Comparison of ENCODE assay signal across 8 cellular contexts in the genomic region with DNA sequence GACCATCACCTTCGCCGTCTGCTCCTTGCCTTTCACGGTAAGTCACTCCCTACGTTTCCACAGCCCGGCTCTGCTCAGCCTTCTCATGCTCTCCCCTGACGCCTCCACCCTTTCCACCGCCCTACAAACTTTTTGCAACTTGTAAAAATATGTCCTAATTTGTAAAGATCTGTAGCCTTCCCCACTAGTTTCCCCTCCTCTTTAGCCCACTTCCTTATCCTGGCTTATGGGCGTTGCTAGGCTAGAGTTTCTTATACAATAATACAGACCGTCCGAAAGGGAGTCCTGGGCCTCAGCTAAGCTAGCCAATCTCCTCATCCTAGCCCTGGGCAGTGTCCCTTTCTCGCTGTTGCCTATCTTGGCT. TPM values are rescaled to one million over a fixed set of nuclear protein-coding genes. Genes with fewer than 3 reads are reported as not detected.
DNase-seq lines count a peak whose midpoint lies in the region; ATAC-seq and TF ChIP-seq lines count a peak whose summit lies in the region.
"Had no signal": no experiment of that assay in that cellular context is flagged by ENCODE, and none has a peak within 500 bp of the region (broad histone marks: within the 10 kb centered on the region; RNA-seq: fewer than 3 reads in every experiment).

No MANE protein-coding gene starts in this region.

- TF ChIP-seq POLR2A in stomach (IDR thresholded peaks at IDR 0.05) (no peak), thyroid gland (IDR thresholded peaks at IDR 0.05) (no peak)

- H3K9me3 ChIP-seq in iPS-18c (ENCODE audit: control insufficient read depth, insufficient read depth, low read length): no peaks in the 10 kb centered on the region
- no peaks in the 10 kb centered on the region for H3K9me3 ChIP-seq in stomach
- H3K9me3 ChIP-seq in thyroid gland: no peaks in the 10 kb centered on the region

- H3K36me3 ChIP-seq in stomach (no peaks in the 10 kb centered on the region), thyroid gland (no peaks in the 10 kb centered on the region)

- H3K4me3 Mint-ChIP-seq in activated T-helper 2 cell treated with anti-CD3 and anti-CD28 coated beads, Interferon-gamma antibody, Interleukin-2, Interleukin-4, amounts not matched to agents 10 μg/mL and 5 μg/mL and 100 μg/mL, durations not matched to agents 14 hours and 24 hours and 36 hours (ENCODE audit: low read depth): peak overlapping the region; percentile 100

- H3K27me3 ChIP-seq in stomach (peaks cover 0 to 23% (median 7%) of the 10 kb centered on the region in 3 donors), thyroid gland (peaks cover 12% of the 10 kb centered on the region)

- peaks cover 64% of the 10 kb centered on the region for H3K4me1 Mint-ChIP-seq in activated T-helper 2 cell treated with anti-CD3 and anti-CD28 coated beads, Interferon-gamma antibody, Interleukin-2, Interleukin-4, amounts not matched to agents 10 μg/mL and 5 μg/mL and 100 μg/mL, durations not matched to agents 14 hours and 24 hours and 36 hours (ENCODE audit: low read depth)

- H3K9me3 Mint-ChIP-seq in activated T-helper 2 cell treated with anti-CD3 and anti-CD28 coated beads, Interferon-gamma antibody, Interleukin-2, Interleukin-4, amounts not matched to agents 10 μg/mL and 5 μg/mL and 100 μg/mL, durations not matched to agents 14 hours and 24 hours and 36 hours: no peaks in the 10 kb centered on the region

- TF ChIP-seq EP300 in stomach (IDR thresholded peaks at IDR 0.05): no peak

- peak overlapping the region; percentile 34 for H3K4me3 ChIP-seq in iPS-18c (ENCODE audit: insufficient read depth, low read depth, low read length)
- peak overlapping the region; percentile 64 to 86 (median 70) for H3K4me3 ChIP-seq in stomach
- peak overlapping the region in 1 of 3 donors; percentile 34 for H3K4me3 ChIP-seq in thyroid gland (replicated peaks in 1 of 3)

- H3K4me1 ChIP-seq in stomach: peaks cover 20 to 91% (median 54%) of the 10 kb centered on the region in 4 donors
- H3K4me1 ChIP-seq in thyroid gland: peaks cover 9 to 25% of the 10 kb centered on the region in 2 donors

- H3K27ac ChIP-seq in stomach (peak overlapping the region; percentile 78 to 94 (median 88)), thyroid gland (peak overlapping the region in 1 of 3 donors; percentile 23)

- in situ Hi-C loops in ACHN (cut with HindIII; ENCODE audit: low pct_ligation_motif_present, low pct_unique_long_range_greater_than_20kb, low sequenced_read_pairs): no loop called here

- intact Hi-C loops in activated T-helper 2 cell treated with anti-CD3 and anti-CD28 coated beads, Interferon-gamma antibody, Interleukin-2, Interleukin-4, amounts not matched to agents 10 μg/mL and 5 μg/mL and 100 μg/mL, durations not matched to agents 14 hours and 24 hours and 36 hours (cut with micrococcal nuclease): loop anchor here (1.0 to 10.0 kb wide), 3 partner anchors 88 to 379 kb away; partner anchors contain the start of genes ERO1A, GPR137C and TXNDC16
- intact Hi-C loops in stomach (cut with DNase I; ENCODE audit: low total_unique reads): no loop called here
- intact Hi-C loops in thyroid gland (cut with DNase I): no loop called here

- WGBS in stomach, 5 donors: 5 to 15% (median 7%) methylated on average over 11 of the region's 11 CpGs
- 33 to 38% methylated on average over 11 of the region's 11 CpGs for WGBS in thyroid gland, 2 donors

- TF ChIP-seq CTCF in stomach (IDR thresholded peaks at IDR 0.05) (no peak), thyroid gland (IDR thresholded peaks at IDR 0.05) (no peak)

- no peak for DNase-seq in activated T-helper 2 cell treated with anti-CD3 and anti-CD28 coated beads, Interferon-gamma antibody, Interleukin-2, Interleukin-4, amounts not matched to agents 10 μg/mL and 5 μg/mL and 100 μg/mL, durations not matched to agents 14 hours and 24 hours and 36 hours (ENCODE audit: low spot score)
- peak; percentile 34 for DNase-seq in stomach
- no peak for DNase-seq in thyroid gland
- no peak for DNase-seq in ACHN

- ATAC-seq in HG03280 (IDR thresholded peaks at IDR 0.05; ENCODE audit: unreplicated experiment) (peak; percentile 13), GM21423 (IDR thresholded peaks at IDR 0.05; ENCODE audit: unreplicated experiment) (no peak)

- peaks cover 67% of the 10 kb centered on the region for H3K36me3 Mint-ChIP-seq in activated T-helper 2 cell treated with anti-CD3 and anti-CD28 coated beads, Interferon-gamma antibody, Interleukin-2, Interleukin-4, amounts not matched to agents 10 μg/mL and 5 μg/mL and 100 μg/mL, durations not matched to agents 14 hours and 24 hours and 36 hours (ENCODE audit: low read depth)

- H3K27ac Mint-ChIP-seq in activated T-helper 2 cell treated with anti-CD3 and anti-CD28 coated beads, Interferon-gamma antibody, Interleukin-2, Interleukin-4, amounts not matched to agents 10 μg/mL and 5 μg/mL and 100 μg/mL, durations not matched to agents 14 hours and 24 hours and 36 hours: peak overlapping the region; percentile 98

- H3K27me3 Mint-ChIP-seq in activated T-helper 2 cell treated with anti-CD3 and anti-CD28 coated beads, Interferon-gamma antibody, Interleukin-2, Interleukin-4, amounts not matched to agents 10 μg/mL and 5 μg/mL and 100 μg/mL, durations not matched to agents 14 hours and 24 hours and 36 hours (ENCODE audit: low read depth): no peaks in the 10 kb centered on the region

RNA-seq across cellular contexts. Expression of gene PTGER2, which starts 1.2 kb away (rescaled TPM):
- total RNA-seq in activated T-helper 2 cell treated with anti-CD3 and anti-CD28 coated beads, Interferon-gamma antibody, Interleukin-2, Interleukin-4, amounts not matched to agents 10 μg/mL and 5 μg/mL and 100 μg/mL, durations not matched to agents 14 hours and 24 hours and 36 hours: 53.3 and 54.1 TPM in 2 replicates
- total RNA-seq in stomach (10 to 100 TPM in 2 of 5 donors, 1 to 10 TPM in 3; 1.3 to 22.0 (median 8.3) TPM), thyroid gland (1 to 10 TPM in 3 of 4 donors, under 1 TPM in 1; 0.56 to 5.0 (median 1.5) TPM)
- polyA plus RNA-seq in stomach: 10 to 100 TPM in 2 of 3 donors, 1 to 10 TPM in 1; 5.3 to 20.6 (median 12.9) TPM
- total RNA-seq: temporal lobe had no signal

RNA-seq across cellular contexts. Expression of gene PTGDR, which starts 47.8 kb away (rescaled TPM):
- total RNA-seq in activated T-helper 2 cell treated with anti-CD3 and anti-CD28 coated beads, Interferon-gamma antibody, Interleukin-2, Interleukin-4, amounts not matched to agents 10 μg/mL and 5 μg/mL and 100 μg/mL, durations not matched to agents 14 hours and 24 hours and 36 hours: 0.07 and 0.25 TPM in 2 replicates
- total RNA-seq in stomach (10 to 100 TPM in 1 of 5 donors, under 1 TPM in 1, not detected in 3; 0.37 to 33.0 TPM), thyroid gland (1 to 10 TPM in 2 of 4 donors, under 1 TPM in 2; 0.54 to 1.2 (median 0.93) TPM)
- not detected for polyA plus RNA-seq in stomach
